22 cellular contexts compared by ENCODE assay signal in the genomic region with DNA sequence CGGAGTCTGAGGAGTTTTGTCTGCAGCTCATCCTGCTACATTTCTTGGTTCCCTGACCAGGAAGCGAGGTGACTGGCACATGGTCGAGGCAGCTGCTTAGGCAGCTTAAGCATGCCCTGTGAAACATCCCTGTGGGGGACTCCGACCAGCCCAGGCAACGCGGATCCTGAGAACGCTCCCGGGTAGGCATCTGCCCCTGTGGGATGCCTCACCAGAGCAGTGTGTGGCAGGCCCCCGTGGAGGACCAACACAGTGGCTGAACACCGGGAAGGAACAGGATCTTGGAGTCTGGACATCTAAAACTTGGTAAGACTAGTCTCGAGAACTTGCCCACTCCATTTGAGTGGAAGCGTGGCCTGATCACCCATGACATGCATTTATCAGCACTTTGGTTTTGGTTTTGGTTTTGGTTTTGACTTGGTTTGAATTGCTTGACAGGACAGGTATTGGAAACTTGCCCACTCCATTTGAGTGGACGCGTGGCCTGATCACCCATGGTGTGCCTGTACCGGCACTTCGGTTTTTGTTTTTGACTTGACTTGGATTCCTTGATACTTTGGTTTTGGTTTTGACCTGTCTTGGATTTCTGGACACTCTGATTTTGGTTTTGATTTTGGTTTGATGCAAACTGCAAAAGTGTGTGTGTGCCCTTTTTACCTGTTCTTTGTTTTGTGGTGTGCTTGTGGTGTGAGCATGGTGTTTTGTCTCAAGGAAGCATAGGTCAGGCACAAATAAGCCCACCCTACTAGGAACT. TPM values are rescaled to one million over a fixed set of nuclear protein-coding genes. Genes with fewer than 3 reads are reported as not detected.
DNase-seq lines count a peak whose midpoint lies in the region; ATAC-seq and TF ChIP-seq lines count a peak whose summit lies in the region.
"Had no signal": no experiment of that assay in that cellular context is flagged by ENCODE, and none has a peak within 500 bp of the region (broad histone marks: within the 10 kb centered on the region; RNA-seq: fewer than 3 reads in every experiment).

No MANE protein-coding gene starts in this region.

- no peaks in the 10 kb centered on the region for H3K79me2 ChIP-seq in osteoblast (ENCODE audit: insufficient read depth, low read length)

- TF ChIP-seq CTCF in osteoblast (IDR thresholded peaks at IDR 0.05; ENCODE audit: extremely low read depth, low read depth, low read length): no peak

- H3K36me3 Mint-ChIP-seq in activated T-cell treated with anti-CD3 and anti-CD28 coated beads, Interleukin-2, amount 50 U/mL, for 24 hours (ENCODE audit: low read depth): no peaks in the 10 kb centered on the region
- peaks cover 5% of the 10 kb centered on the region for H3K36me3 Mint-ChIP-seq in IgD-negative memory B cell
- H3K36me3 Mint-ChIP-seq in activated T-helper 17 cell treated with anti-CD3 and anti-CD28 coated beads, Interleukin-2, amount 50 U/mL, for 72 hours (ENCODE audit: low read depth): no peaks in the 10 kb centered on the region

- H3K27ac Mint-ChIP-seq in activated T-cell treated with anti-CD3 and anti-CD28 coated beads, Interleukin-2, amount 50 U/mL, for 24 hours: peak overlapping the region; percentile 76
- peak overlapping the region in 2 of 3 donors; percentile 62 to 76 for H3K27ac Mint-ChIP-seq in IgD-negative memory B cell
- peak overlapping the region; percentile 57 for H3K27ac Mint-ChIP-seq in activated T-helper 17 cell treated with anti-CD3 and anti-CD28 coated beads, Interleukin-2, amount 50 U/mL, for 72 hours

- no peaks in the 10 kb centered on the region for H3K9me3 Mint-ChIP-seq in activated T-cell treated with anti-CD3 and anti-CD28 coated beads, Interleukin-2, amount 50 U/mL, for 24 hours
- no peaks in the 10 kb centered on the region for H3K9me3 Mint-ChIP-seq in IgD-negative memory B cell
- no peaks in the 10 kb centered on the region for H3K9me3 Mint-ChIP-seq in activated T-helper 17 cell treated with anti-CD3 and anti-CD28 coated beads, Interleukin-2, amount 50 U/mL, for 72 hours
- H3K9me3 Mint-ChIP-seq: CD4-positive, CD25-positive, alpha-beta regulatory T cell had no signal

- ATAC-seq in activated T-helper 17 cell treated with anti-CD3 and anti-CD28 coated beads, Interleukin-2, amount 50 U/mL, for 72 hours (replicated peaks): no peak
- no peak for ATAC-seq in HG02970 (IDR thresholded peaks at IDR 0.05; ENCODE audit: low FRiP score, unreplicated experiment)
- ATAC-seq: foreskin keratinocyte, psoas muscle had no signal

- peak overlapping the region; percentile 15 for H3K4me3 Mint-ChIP-seq in activated T-cell treated with anti-CD3 and anti-CD28 coated beads, Interleukin-2, amount 50 U/mL, for 24 hours
- H3K4me3 Mint-ChIP-seq in IgD-negative memory B cell: peak overlapping the region in 3 of 4 donors; percentile 71 to 89 (median 87)
- H3K4me3 Mint-ChIP-seq in activated T-helper 17 cell treated with anti-CD3 and anti-CD28 coated beads, Interleukin-2, amount 50 U/mL, for 72 hours: peak overlapping the region; percentile 58

- H3K4me2 ChIP-seq in osteoblast (ENCODE audit: insufficient read depth, low read length): peak overlapping the region; percentile 28
- H3K4me2 ChIP-seq: smooth muscle cell had no signal

- no peaks in the 10 kb centered on the region for H3K27me3 Mint-ChIP-seq in activated T-cell treated with anti-CD3 and anti-CD28 coated beads, Interleukin-2, amount 50 U/mL, for 24 hours
- H3K27me3 Mint-ChIP-seq in IgD-negative memory B cell: no peaks in the 10 kb centered on the region
- no peaks in the 10 kb centered on the region for H3K27me3 Mint-ChIP-seq in activated T-helper 17 cell treated with anti-CD3 and anti-CD28 coated beads, Interleukin-2, amount 50 U/mL, for 72 hours
- H3K27me3 Mint-ChIP-seq: CD4-positive, CD25-positive, alpha-beta regulatory T cell had no signal

- H3K9me3 ChIP-seq in osteoblast (ENCODE audit: low read depth, low read length): no peaks in the 10 kb centered on the region
- H3K9me3 ChIP-seq: psoas muscle, suprapubic skin had no signal

- no peaks in the 10 kb centered on the region for H3K36me3 ChIP-seq in osteoblast (ENCODE audit: insufficient read depth, low read length)
- H3K36me3 ChIP-seq: suprapubic skin had no signal

- H2AFZ ChIP-seq in osteoblast (ENCODE audit: low read length): no peak overlapping the region

- no peaks in the 10 kb centered on the region for H3K4me1 ChIP-seq in osteoblast (ENCODE audit: insufficient read depth, low read length)
- H3K4me1 ChIP-seq: foreskin keratinocyte, psoas muscle, suprapubic skin had no signal

- peaks cover 11% of the 10 kb centered on the region for H3K27me3 ChIP-seq in osteoblast (ENCODE audit: insufficient read depth, low read length)
- H3K27me3 ChIP-seq: foreskin keratinocyte, suprapubic skin had no signal

- H3K4me1 Mint-ChIP-seq in activated T-cell treated with anti-CD3 and anti-CD28 coated beads, Interleukin-2, amount 50 U/mL, for 24 hours (ENCODE audit: low read depth): peaks cover 13% of the 10 kb centered on the region
- H3K4me1 Mint-ChIP-seq in IgD-negative memory B cell: peaks cover 19 to 21% (median 20%) of the 10 kb centered on the region in 3 donors
- peaks cover 11% of the 10 kb centered on the region for H3K4me1 Mint-ChIP-seq in activated T-helper 17 cell treated with anti-CD3 and anti-CD28 coated beads, Interleukin-2, amount 50 U/mL, for 72 hours

- H4K20me1 ChIP-seq in osteoblast (ENCODE audit: insufficient read depth, low read length): no peaks in the 10 kb centered on the region

- H3K27ac ChIP-seq in osteoblast (ENCODE audit: low read depth, low read length): no peak overlapping the region
- H3K27ac ChIP-seq: epithelial cell of prostate, foreskin keratinocyte, psoas muscle, suprapubic skin had no signal

- no peak for DNase-seq in activated T-cell treated with anti-CD3 and anti-CD28 coated beads, Interleukin-2, amount 50 U/mL, for 24 hours
- DNase-seq in activated T-cell treated with anti-CD3 and anti-CD28 coated beads, Interleukin-2, amount 50 U/mL, for 1 hour: no peak
- DNase-seq in osteoblast (ENCODE audit: insufficient read length, low spot score, missing footprints): no peak
- no peak for DNase-seq in GOT3 (lab: John Stamatoyannopoulos, UW)
- no peak for DNase-seq in UCSD-AML1 (lab: John Stamatoyannopoulos, UW; ENCODE audit: unreplicated experiment)
- DNase-seq: activated gamma-delta T cell treated with Interleukin-2 at 50 U/mL for 16 hours; DMS79; foreskin keratinocyte; hypothalamus; kidney; NCI-H2107; NCI-H510A treated with DMSO at 0.1 percent for 48 hours; psoas muscle; stimulated activated CD4-positive, alpha-beta T cell treated with anti-CD3 and anti-CD28 coated beads, Interleukin-4, amount 100 ng/mL, for 1 hour had no signal

- H3K4me3 ChIP-seq in osteoblast (ENCODE audit: insufficient read depth, low read length): no peak overlapping the region
- H3K4me3 ChIP-seq: psoas muscle, smooth muscle cell, suprapubic skin had no signal

RNA-seq across cellular contexts. Expression of a gene that starts 12.2 kb away (rescaled TPM):
- not detected for polyA plus RNA-seq in IgD-negative memory B cell
- total RNA-seq in activated T-helper 17 cell treated with anti-CD3 and anti-CD28 coated beads, Interleukin-2, amount 50 U/mL, for 72 hours: 10 to 100 TPM; 31.6 to 32.4 TPM
- total RNA-seq in osteoblast: 1.4 and 2.4 TPM in 2 replicates
- total RNA-seq: cardiac septum, psoas muscle had no signal

Comparison
In these comparisons a context has a peak if more than half of its experiments do, and no peak if none do; other contexts are left out.
1. H3K4me3 Mint-ChIP-seq: peak in every context shown above with its lines; median percentile 87 in IgD-negative memory B cell; 58 in activated T-helper 17 cell treated with anti-CD3 and anti-CD28 coated beads, Interleukin-2, amount 50 U/mL, for 72 hours; 15 in activated T-cell treated with anti-CD3 and anti-CD28 coated beads, Interleukin-2, amount 50 U/mL, for 24 hours.